In genomic region chr21:44337428-44337827, GRCh38 we compare ENCODE assay signal across 10 cellular contexts. TPM values are rescaled to one million over a fixed set of nuclear protein-coding genes. Genes with fewer than 3 reads are reported as not detected.
DNase-seq lines count a peak whose midpoint lies in the region; ATAC-seq and TF ChIP-seq lines count a peak whose summit lies in the region.
"Had no signal": no experiment of that assay in that cellular context is flagged by ENCODE, and none has a peak within 500 bp of the region (broad histone marks: within the 10 kb centered on the region; RNA-seq: fewer than 3 reads in every experiment).

No MANE protein-coding gene starts in this region.

- no peak overlapping the region for H2BK20ac ChIP-seq in IMR-90 (ENCODE audit: low read depth, low read length)

- TF ChIP-seq CTCF in IMR-90 (conservative IDR thresholded peaks at IDR 0.05; ENCODE audit: low read depth, low read length) (no peak), neural progenitor cell (IDR thresholded peaks at IDR 0.05) (no peak), gastrocnemius medialis (IDR thresholded peaks at IDR 0.05 in 4 of 5, conservative IDR thresholded peaks at IDR 0.05 in 1 of 5) (no peak)

- no peak overlapping the region for H3K18ac ChIP-seq in IMR-90 (ENCODE audit: low read depth, low read length)

- peaks cover 0 to 22% (median 8%) of the 10 kb centered on the region in 11 experiments; a peak in 11 of 22 replicates for H3K36me3 ChIP-seq in BLaER1 treated with 17β-estradiol and CSF1 and Interleukin-3, amounts not matched to agents 10 nM and 100 nM
- H3K36me3 ChIP-seq in IMR-90 (ENCODE audit: control insufficient read depth, insufficient read depth, low read length) (peaks cover 8% of the 10 kb centered on the region; the same call in 1 of the 2 replicates), duodenal mucosa (ENCODE audit: control insufficient read depth in 1 of 2, insufficient read depth in 2 of 2, low read length in 2 of 2) (peaks cover 4 to 14% of the 10 kb centered on the region in 2 donors), neural progenitor cell (no peaks in the 10 kb centered on the region), gastrocnemius medialis (peaks cover 0 to 4% of the 10 kb centered on the region in 2 donors)

- H2AFZ ChIP-seq in IMR-90 (replicated peaks; ENCODE audit: low read length, poor library complexity) = no peak overlapping the region
- no peak overlapping the region for H2AFZ ChIP-seq in neural progenitor cell (replicated peaks)

- H3K4me1 Mint-ChIP-seq in neural progenitor cell = peaks cover 22% of the 10 kb centered on the region

- H3K56ac ChIP-seq in IMR-90 (ENCODE audit: extremely low read depth, insufficient read depth, low read length) = no peak overlapping the region

- H3K4me1 ChIP-seq in BLaER1 treated with 17β-estradiol and CSF1 and Interleukin-3, amounts not matched to agents 10 nM and 100 nM = peaks cover 46 to 76% (median 71%) of the 10 kb centered on the region in 10 experiments
- H3K4me1 ChIP-seq in IMR-90 (ENCODE audit: control insufficient read depth, insufficient read depth, low read length) (peaks cover 6% of the 10 kb centered on the region), duodenal mucosa (ENCODE audit: control insufficient read depth in 1 of 2, insufficient read depth in 2 of 2, low read length in 2 of 2) (peaks cover 14% of the 10 kb centered on the region in 2 donors), neural progenitor cell (no peaks in the 10 kb centered on the region), gastrocnemius medialis (peaks cover 9 to 16% of the 10 kb centered on the region in 2 donors)

- POLR2A ChIA-PET in IMR-90 (lab: Charles Lee; ENCODE audit: unreplicated experiment) = no interaction called here

- in situ Hi-C loops in IMR-90 (cut with MboI; ENCODE audit: low sequenced_read_pairs) = no loop called here
- in situ Hi-C loops in gastrocnemius medialis (cut with MboI; ENCODE audit: low sequenced_read_pairs in 4 of 4) = loop anchor here in 1 of 4 donors (25.0 kb wide), 1 partner anchor 450 kb away; no protein-coding TSS in a partner anchor

- no peak overlapping the region for H2BK15ac ChIP-seq in IMR-90 (ENCODE audit: low read depth, low read length)

- H3K14ac ChIP-seq in IMR-90 (replicated peaks; ENCODE audit: low read depth, low read length) = no peak overlapping the region

- no TSS peak for BruUV-seq in IMR-90 (replicated peaks; lab: Mats Ljungman, UMichigan)

- no peak overlapping the region for H3K23ac ChIP-seq in IMR-90 (ENCODE audit: low read depth, low read length)

- DNase-seq in IMR-90 (no peak), neural progenitor cell (ENCODE audit: low spot score) (no peak), 8988T (no peak), gastrocnemius medialis (no peak), middle frontal gyrus (ENCODE audit: extremely low spot score, low spot score) (no peak)

- no peak for TF ChIP-seq RAD21 in IMR-90 (IDR thresholded peaks at IDR 0.05; ENCODE audit: low read length)

- no peak overlapping the region for H3K27ac Mint-ChIP-seq in neural progenitor cell

- dilution Hi-C loops in IMR-90 (cut with HindIII; ENCODE audit: low sequenced_read_pairs, unreplicated experiment) = no loop called here

- peaks cover 8% of the 10 kb centered on the region for H3K27me3 Mint-ChIP-seq in neural progenitor cell (ENCODE audit: insufficient read depth, low read depth)

- TF ChIP-seq POLR2A in IMR-90 (IDR thresholded peaks at IDR 0.05; ENCODE audit: low read depth, low read length) (no peak), gastrocnemius medialis (IDR thresholded peaks at IDR 0.05) (no peak)

- intact Hi-C loops in IMR-90 (cut with micrococcal nuclease) (loop anchor here (10.0 kb wide), 1 partner anchor 147 kb away; no protein-coding TSS in a partner anchor), gastrocnemius medialis (cut with DNase I; ENCODE audit: low total_unique reads) (loop anchor here (5.0 to 10.0 kb wide), 4 partner anchors 480 to 1987 kb away; partner anchors contain the start of genes C21orf58, PCNT, RRP1 and SUMO3)

- ATAC-seq in IMR-90 (ENCODE audit: low read depth) (no peak), gastrocnemius medialis (no peak), GM19395 (IDR thresholded peaks at IDR 0.05; ENCODE audit: unreplicated experiment) (no peak)

- no peak overlapping the region for H2AK9ac ChIP-seq in IMR-90 (replicated peaks; ENCODE audit: low read depth, low read length, poor library complexity)

- H4K20me1 ChIP-seq in BLaER1 treated with 17β-estradiol and CSF1 and Interleukin-3, amounts not matched to agents 10 nM and 100 nM = peaks cover 0 to 36% (median 14%) of the 10 kb centered on the region in 11 experiments; a peak in 14 of 22 replicates
- H4K20me1 ChIP-seq in IMR-90 (ENCODE audit: insufficient read depth, low read length) (peaks cover 6% of the 10 kb centered on the region; the same call in 1 of the 2 replicates), neural progenitor cell (ENCODE audit: low read depth) (peaks cover 6% of the 10 kb centered on the region)

- WGBS in IMR-90 (ENCODE audit: extremely low coverage in 2 of 2, insufficient read length in 1 of 2), 2 experiments = 71% methylated on average over 1 of the region's 4 CpGs; no CpG with 5 or more reads in 1 of the 2 experiments

- H4K8ac ChIP-seq in IMR-90 (ENCODE audit: low read depth in 2 of 2, low read length in 2 of 2) = no peak overlapping the region

- CTCF ChIA-PET in IMR-90 (lab: Yijun Ruan, JAX) = no interaction called here

- no peak overlapping the region for H4K91ac ChIP-seq in IMR-90 (ENCODE audit: insufficient read depth, low read depth, low read length)

- H3K9ac ChIP-seq in BLaER1 treated with 17β-estradiol and CSF1 and Interleukin-3, amounts not matched to agents 10 nM and 100 nM = peak overlapping the region in 8 of 11 experiments; percentile 60 to 77 (median 70); a peak in 15 of 22 replicates
- H3K9ac ChIP-seq in IMR-90 (ENCODE audit: low read depth, low read length) (no peak overlapping the region), duodenal mucosa (ENCODE audit: low read depth in 1 of 2, low read length in 2 of 2) (no peak overlapping the region), neural progenitor cell (no peak overlapping the region)

- peak overlapping the region in 8 of 11 experiments; percentile 62 to 87 (median 74); a peak in 16 of 22 replicates for H3K27ac ChIP-seq in BLaER1 treated with 17β-estradiol and CSF1 and Interleukin-3, amounts not matched to agents 10 nM and 100 nM
- peak overlapping the region; percentile 11; the same call in 1 of the 2 replicates for H3K27ac ChIP-seq in IMR-90 (ENCODE audit: insufficient read depth, low read length)
- peak overlapping the region; percentile 3 for H3K27ac ChIP-seq in duodenal mucosa (ENCODE audit: low read depth, low read length)
- H3K27ac ChIP-seq in neural progenitor cell = no peak overlapping the region
- peak overlapping the region in 2 of 4 donors; percentile 86 for H3K27ac ChIP-seq in gastrocnemius medialis

- H3K79me1 ChIP-seq in IMR-90 (ENCODE audit: low read depth in 1 of 2, low read length in 2 of 2) = peaks cover 0 to 8% of the 10 kb centered on the region in 2 experiments; a peak in 1 of 4 replicates

- no peaks in the 10 kb centered on the region for H3K79me2 ChIP-seq in neural progenitor cell (ENCODE audit: low read depth)

- no peaks in the 10 kb centered on the region for H3K36me3 Mint-ChIP-seq in neural progenitor cell

- no peak overlapping the region for H2BK120ac ChIP-seq in IMR-90 (ENCODE audit: low read depth, low read length)

- peak overlapping the region; percentile 76 for H3K4me3 Mint-ChIP-seq in neural progenitor cell

- no peaks in the 10 kb centered on the region for H3K9me3 ChIP-seq in BLaER1 treated with 17β-estradiol and CSF1 and Interleukin-3, amounts not matched to agents 10 nM and 100 nM (replicated peaks in 1 of 11)
- H3K9me3 ChIP-seq in IMR-90 (ENCODE audit: control insufficient read depth, insufficient read depth, low read length) = no peaks in the 10 kb centered on the region
- no peaks in the 10 kb centered on the region for H3K9me3 ChIP-seq in duodenal mucosa (ENCODE audit: control insufficient read depth in 1 of 2, low read length in 2 of 2)
- no peaks in the 10 kb centered on the region for H3K9me3 ChIP-seq in neural progenitor cell (ENCODE audit: low read depth)
- H3K9me3 ChIP-seq in gastrocnemius medialis = no peaks in the 10 kb centered on the region
- H3K9me3 ChIP-seq: suprapubic skin had no signal

- H2AK5ac ChIP-seq in IMR-90 (ENCODE audit: low read depth, low read length) = no peak overlapping the region

- H4K5ac ChIP-seq in IMR-90 (ENCODE audit: low read depth, low read length) = no peak overlapping the region

- H3K4me2 ChIP-seq in BLaER1 treated with 17β-estradiol and CSF1 and Interleukin-3, amounts not matched to agents 10 nM and 100 nM = peak overlapping the region; percentile 80 to 97 (median 90)
- H3K4me2 ChIP-seq in IMR-90 (ENCODE audit: low read depth, low read length) (no peak overlapping the region), neural progenitor cell (no peak overlapping the region)

- no peaks in the 10 kb centered on the region for H3K27me3 ChIP-seq in BLaER1 treated with 17β-estradiol and CSF1 and Interleukin-3, amounts not matched to agents 10 nM and 100 nM
- H3K27me3 ChIP-seq in IMR-90 (ENCODE audit: control insufficient read depth, insufficient read depth, low read length) (no peaks in the 10 kb centered on the region), duodenal mucosa (ENCODE audit: control insufficient read depth in 1 of 2, insufficient read depth in 2 of 2, low read length in 2 of 2) (no peaks in the 10 kb centered on the region), neural progenitor cell (no peaks in the 10 kb centered on the region), gastrocnemius medialis (no peaks in the 10 kb centered on the region)
- H3K27me3 ChIP-seq: suprapubic skin had no signal

- H3K9me3 Mint-ChIP-seq in neural progenitor cell = no peaks in the 10 kb centered on the region

- no peak overlapping the region for H2BK5ac ChIP-seq in IMR-90 (ENCODE audit: low read depth, low read length, poor library complexity, severe bottlenecking)

- no peak overlapping the region for H3K4ac ChIP-seq in IMR-90 (ENCODE audit: low read depth, low read length)

- peaks cover 8% of the 10 kb centered on the region for H3F3A ChIP-seq in neural progenitor cell (ENCODE audit: low read depth)

- H3K4me3 ChIP-seq in BLaER1 treated with 17β-estradiol and CSF1 and Interleukin-3, amounts not matched to agents 10 nM and 100 nM = 0 out of 20 replicates have a peak overlapping the region, but pooled peaks of 2 of the 10 experiments have one; percentile 8 to 46
- no peak overlapping the region for H3K4me3 ChIP-seq in IMR-90 (ENCODE audit: insufficient read depth, low read depth, low read length)
- no peak overlapping the region for H3K4me3 ChIP-seq in duodenal mucosa (ENCODE audit: low read depth in 1 of 2, low read length in 2 of 2)
- H3K4me3 ChIP-seq in neural progenitor cell = no peak overlapping the region
- H3K4me3 ChIP-seq in gastrocnemius medialis = no peak overlapping the region

- H3K9me1 ChIP-seq in IMR-90 (ENCODE audit: insufficient read depth, low read length) = peaks cover 9% of the 10 kb centered on the region

RNA-seq across cellular contexts. Expression of gene CFAP410, which starts 1.8 kb away (rescaled TPM):
- total RNA-seq in IMR-90 (2012; rRNA removed) = 3.3 and 3.8 TPM in 2 replicates
- polyA plus RNA-seq in IMR-90 (2012; rRNA removed) = 10.3 and 12.4 TPM in 2 replicates
- polyA plus RNA-seq in IMR-90 (2012; cell fraction: cytosol; rRNA removed) = 18.3 and 20.2 TPM in 2 replicates
- polyA plus RNA-seq in IMR-90 (2012; cell fraction: nucleus; rRNA removed; ENCODE audit: low replicate concordance) = 43.6 and 107 TPM in 2 replicates
- 7.5 and 17.9 TPM in 2 replicates for total RNA-seq in neural progenitor cell (ENCODE audit: low replicate concordance)
- total RNA-seq in gastrocnemius medialis = 10 to 100 TPM; 10.6 to 23.0 (median 20.0) TPM

RNA-seq across cellular contexts. Expression of gene TRPM2, which starts 16.0 kb away (rescaled TPM):
- total RNA-seq in IMR-90 (2012; rRNA removed) = not detected in 2 replicates
- not detected in 2 replicates for polyA plus RNA-seq in IMR-90 (2012; rRNA removed)
- polyA plus RNA-seq in IMR-90 (2012; cell fraction: cytosol; rRNA removed) = not detected in 2 replicates
- polyA plus RNA-seq in IMR-90 (2012; cell fraction: nucleus; rRNA removed; ENCODE audit: low replicate concordance) = 0.05 TPM in 1 of 2 replicates, not detected in the other
- total RNA-seq in neural progenitor cell (ENCODE audit: low replicate concordance) = 0.28 TPM in 1 of 2 replicates, not detected in the other
- under 1 TPM; 0.15 to 0.52 (median 0.44) TPM for total RNA-seq in gastrocnemius medialis

RNA-seq across cellular contexts. Expression of gene PFKL, which starts 37.6 kb away (rescaled TPM):
- total RNA-seq in IMR-90 (2012; rRNA removed) (100 and 103 TPM in 2 replicates), neural progenitor cell (ENCODE audit: low replicate concordance) (48.7 and 126 TPM in 2 replicates), gastrocnemius medialis (10 to 100 TPM; 11.9 to 20.6 (median 16.8) TPM)
- polyA plus RNA-seq in IMR-90 (2012; rRNA removed) = 126 and 131 TPM in 2 replicates
- polyA plus RNA-seq in IMR-90 (2012; cell fraction: cytosol; rRNA removed) = 121 and 205 TPM in 2 replicates
- polyA plus RNA-seq in IMR-90 (2012; cell fraction: nucleus; rRNA removed; ENCODE audit: low replicate concordance) = 315 and 685 TPM in 2 replicates

RNA-seq across cellular contexts. Expression of gene AIRE, which starts 51.8 kb away (rescaled TPM):
- not detected in 2 replicates for total RNA-seq in IMR-90 (2012; rRNA removed)
- polyA plus RNA-seq in IMR-90 (2012; rRNA removed) = 0.03 and 0.05 TPM in 2 replicates
- polyA plus RNA-seq in IMR-90 (2012; cell fraction: cytosol; rRNA removed) = not detected in 2 replicates
- polyA plus RNA-seq in IMR-90 (2012; cell fraction: nucleus; rRNA removed; ENCODE audit: low replicate concordance) = 0.54 and 0.91 TPM in 2 replicates
- not detected in 2 replicates for total RNA-seq in neural progenitor cell (ENCODE audit: low replicate concordance)
- not detected for total RNA-seq in gastrocnemius medialis
- total RNA-seq: lung microvascular endothelial cell, suprapubic skin had no signal

Comparison
In these comparisons a context has a peak if more than half of its experiments do, and no peak if none do; other contexts are left out.
1. H3K4me2 ChIP-seq: peak in BLaER1 treated with 17β-estradiol and CSF1 and Interleukin-3, amounts not matched to agents 10 nM and 100 nM (11 of 11); none in IMR-90 (single experiment) and neural progenitor cell (single experiment).
2. H3K9ac ChIP-seq: peak in BLaER1 treated with 17β-estradiol and CSF1 and Interleukin-3, amounts not matched to agents 10 nM and 100 nM (8 of 11); none in IMR-90 (single experiment), duodenal mucosa (0 of 2) and neural progenitor cell (single experiment).